Comparison of ENCODE assay signal across 15 cellular contexts in genomic region chr2:78541088-78541450, GRCh38.
"Had no signal": no experiment of that assay in that cellular context is flagged by ENCODE, and none has a peak within 500 bp of the region (broad histone marks: within the 10 kb centered on the region; RNA-seq: fewer than 3 reads in every experiment).

No MANE protein-coding gene starts in this region.

- H3K9me3 ChIP-seq: right atrium auricular region, thoracic aorta had no signal

- ATAC-seq: activated T-cell treated with anti-CD3 and anti-CD28 coated beads, Interleukin-2, amount 50 U/mL, for 4 hours; natural killer cell treated with Interleukin-12 subunit alpha and Interleukin-12 subunit beta and Interleukin-15 and Interleukin-18, amount 100 ng/mL, for 72 hours had no signal

- H3K27ac ChIP-seq: left ventricle myocardium inferior, right atrium auricular region, skin epidermis, stomach, thoracic aorta, VCaP had no signal

- H3K4me3 ChIP-seq: left ventricle myocardium inferior, right atrium auricular region, skin epidermis, stomach, thoracic aorta had no signal

- H3K27me3 ChIP-seq: right atrium auricular region, stomach had no signal

- DNase-seq: activated CD4-positive, alpha-beta memory T cell treated with anti-CD3 and anti-CD28 coated beads, Interleukin-2, amount 10 ng/mL, durations not matched to agents 7 days and 5 days; activated effector memory CD4-positive, alpha-beta T cell treated with anti-CD3 and anti-CD28 coated beads, Interleukin-2, amount 50 U/mL, for 16 hours; activated T-cell treated with anti-CD3 and anti-CD28 coated beads, Interleukin-2, amount 50 U/mL, for 4 hours; caudate nucleus; islet precursor cell; left ventricle myocardium inferior; stomach; T-helper 1 cell had no signal

- H3K4me1 ChIP-seq: left ventricle myocardium inferior, right atrium auricular region, stomach had no signal

- FAIRE-seq: colon, endometrium had no signal

- H3K36me3 ChIP-seq: left ventricle myocardium inferior, right atrium auricular region, stomach, thoracic aorta had no signal
